ENCODE assay signal across 16 cellular contexts in the genomic region with DNA sequence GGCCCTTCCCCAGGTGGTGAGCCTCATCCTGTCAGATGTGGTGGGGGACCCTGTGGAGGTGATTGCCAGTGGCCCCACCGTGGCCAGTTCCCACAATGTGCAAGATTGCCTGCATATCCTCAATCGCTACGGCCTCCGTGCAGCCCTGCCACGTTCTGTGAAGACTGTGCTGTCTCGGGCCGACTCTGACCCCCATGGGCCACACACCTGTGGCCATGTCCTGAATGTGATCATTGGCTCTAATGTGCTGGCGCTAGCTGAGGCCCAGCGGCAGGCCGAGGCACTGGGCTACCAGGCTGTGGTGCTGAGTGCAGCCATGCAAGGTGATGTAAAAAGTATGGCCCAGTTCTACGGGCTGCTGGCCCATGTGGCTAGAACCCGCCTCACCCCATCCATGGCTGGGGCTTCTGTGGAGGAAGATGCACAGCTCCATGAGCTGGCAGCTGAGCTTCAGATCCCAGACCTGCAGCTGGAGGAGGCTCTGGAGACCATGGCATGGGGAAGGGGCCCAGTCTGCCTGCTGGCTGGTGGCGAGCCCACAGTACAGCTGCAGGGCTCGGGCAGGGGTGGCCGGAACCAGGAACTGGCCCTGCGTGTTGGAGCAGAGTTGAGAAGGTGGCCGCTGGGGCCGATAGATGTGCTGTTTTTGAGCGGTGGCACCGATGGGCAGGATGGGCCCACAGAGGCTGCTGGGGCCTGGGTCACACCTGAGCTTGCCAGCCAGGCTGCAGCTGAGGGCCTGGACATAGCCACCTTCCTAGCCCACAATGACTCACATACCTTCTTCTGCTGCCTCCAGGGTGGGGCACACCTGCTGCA. TPM values are rescaled to one million over a fixed set of nuclear protein-coding genes. Genes with fewer than 3 reads are reported as not detected.
DNase-seq lines count a peak whose midpoint lies in the region; ATAC-seq and TF ChIP-seq lines count a peak whose summit lies in the region.
"Had no signal": no experiment of that assay in that cellular context is flagged by ENCODE, and none has a peak within 500 bp of the region (broad histone marks: within the 10 kb centered on the region; RNA-seq: fewer than 3 reads in every experiment).

No MANE protein-coding gene starts in this region.

- H3K27me3 ChIP-seq in right cardiac atrium (ENCODE audit: control insufficient read depth, insufficient read depth) (no peaks in the 10 kb centered on the region), heart right ventricle (no peaks in the 10 kb centered on the region), duodenal mucosa (ENCODE audit: control insufficient read depth in 1 of 2, insufficient read depth in 2 of 2, low read length in 2 of 2) (no peaks in the 10 kb centered on the region), lower lobe of right lung (ENCODE audit: low read depth) (no peaks in the 10 kb centered on the region)

- WGBS in right cardiac atrium, result 94% methylated on average over 20 of the region's 20 CpGs
- 93 to 95% methylated on average over 20 of the region's 20 CpGs for WGBS in heart right ventricle, 2 donors

- no peak overlapping the region for H3K27ac ChIP-seq in right cardiac atrium (ENCODE audit: low read length)
- H3K27ac ChIP-seq in heart right ventricle, result no peak overlapping the region
- H3K27ac ChIP-seq in duodenal mucosa (ENCODE audit: low read depth, low read length), result no peak overlapping the region
- no peak overlapping the region for H3K27ac ChIP-seq in lower lobe of right lung
- H3K27ac ChIP-seq: PC-9 had no signal

- H3K4me1 Mint-ChIP-seq in stimulated activated naive B cell treated with anti-CD40 and anti-IgM and Interleukin-4, amounts not matched to agents 10 μg/mL and 1 μg/mL and 100 μg/mL, for 72 hours, result peaks cover 26 to 37% of the 10 kb centered on the region in 2 donors

- H3K9ac ChIP-seq in duodenal mucosa (ENCODE audit: low read depth in 1 of 2, low read length in 2 of 2), result peak overlapping the region; percentile 62 to 82

- H3K27ac Mint-ChIP-seq in stimulated activated naive B cell treated with anti-CD40 and anti-IgM and Interleukin-4, amounts not matched to agents 10 μg/mL and 1 μg/mL and 100 μg/mL, for 72 hours, result no peak overlapping the region

- DNase-seq in right cardiac atrium, result peak in 2 of 3 donors; percentile 11 to 42
- DNase-seq in heart right ventricle, result no peak
- peak; percentile 33 for DNase-seq in lower lobe of right lung
- no peak for DNase-seq in 8988T
- no peak for DNase-seq in stimulated activated naive B cell treated with anti-CD40 and anti-IgM and Interleukin-4, amounts not matched to agents 10 μg/mL and 1 μg/mL and 100 μg/mL, for 72 hours
- DNase-seq in activated naive CD4-positive, alpha-beta T cell treated with Interleukin-2 at 50 U/mL for 16 hours, result no peak
- DNase-seq in putamen (ENCODE audit: low spot score), result no peak
- DNase-seq: DMS153, MM.1S, NCI-H1092 treated with DMSO at 0.1 percent for 48 hours, NCI-H2081 treated with DMSO at 0.1 percent for 48 hours, NCI-H510A, NCI-H774, PC-9 had no signal

- intact Hi-C loops in right cardiac atrium (cut with DNase I), result loop anchor here in 3 of 4 donors (5.0 kb wide), 2 partner anchors 45 to 50 kb away; no protein-coding TSS in a partner anchor
- intact Hi-C loops in heart right ventricle (cut with DNase I), result loop anchor here in 4 of 10 donors (5.0 to 10.0 kb wide), 3 partner anchors 50 to 60 kb away; no protein-coding TSS in a partner anchor
- intact Hi-C loops in lower lobe of right lung (cut with DNase I), result no loop called here

- H3K9me3 ChIP-seq in right cardiac atrium (ENCODE audit: control insufficient read depth, low read length) (no peaks in the 10 kb centered on the region), heart right ventricle (no peaks in the 10 kb centered on the region), duodenal mucosa (ENCODE audit: control insufficient read depth in 1 of 2, low read length in 2 of 2) (no peaks in the 10 kb centered on the region), lower lobe of right lung (no peaks in the 10 kb centered on the region)

- ATAC-seq in right cardiac atrium (no peak), heart right ventricle (no peak), lower lobe of right lung (no peak)
- ATAC-seq in stimulated activated naive B cell treated with anti-CD40 and anti-IgM and Interleukin-4, amounts not matched to agents 10 μg/mL and 1 μg/mL and 100 μg/mL, for 72 hours (replicated peaks), result no peak

- peaks cover 4% of the 10 kb centered on the region for H3K4me1 ChIP-seq in right cardiac atrium (ENCODE audit: control insufficient read depth, insufficient read depth, low read length)
- peaks cover 0 to 16% (median 8%) of the 10 kb centered on the region in 9 donors for H3K4me1 ChIP-seq in heart right ventricle
- peaks cover 21 to 54% of the 10 kb centered on the region in 2 donors for H3K4me1 ChIP-seq in duodenal mucosa (ENCODE audit: control insufficient read depth in 1 of 2, insufficient read depth in 2 of 2, low read length in 2 of 2)
- H3K4me1 ChIP-seq in lower lobe of right lung, result peaks cover 11% of the 10 kb centered on the region

- TF ChIP-seq CTCF in heart right ventricle (IDR thresholded peaks at IDR 0.05), result no peak
- no peak for TF ChIP-seq CTCF in lower lobe of right lung (IDR thresholded peaks at IDR 0.05)

- no peak overlapping the region for H3K4me3 Mint-ChIP-seq in stimulated activated naive B cell treated with anti-CD40 and anti-IgM and Interleukin-4, amounts not matched to agents 10 μg/mL and 1 μg/mL and 100 μg/mL, for 72 hours
- H3K4me3 Mint-ChIP-seq: CD14-positive monocyte had no signal

- H3K36me3 ChIP-seq in heart right ventricle (peaks cover 0 to 51% (median 14%) of the 10 kb centered on the region in 9 donors), duodenal mucosa (ENCODE audit: control insufficient read depth in 1 of 2, insufficient read depth in 2 of 2, low read length in 2 of 2) (peaks cover 22 to 50% of the 10 kb centered on the region in 2 donors), lower lobe of right lung (peaks cover 36% of the 10 kb centered on the region)

- H3K4me3 ChIP-seq in right cardiac atrium (ENCODE audit: low read length) (no peak overlapping the region), heart right ventricle (no peak overlapping the region), duodenal mucosa (ENCODE audit: low read depth in 1 of 2, low read length in 2 of 2) (peak overlapping the region in 1 of 2 donors; percentile 81), lower lobe of right lung (no peak overlapping the region)
- H3K4me3 ChIP-seq: PC-9 had no signal

- no peaks in the 10 kb centered on the region for H3K27me3 Mint-ChIP-seq in stimulated activated naive B cell treated with anti-CD40 and anti-IgM and Interleukin-4, amounts not matched to agents 10 μg/mL and 1 μg/mL and 100 μg/mL, for 72 hours

- no peaks in the 10 kb centered on the region for H3K9me3 Mint-ChIP-seq in stimulated activated naive B cell treated with anti-CD40 and anti-IgM and Interleukin-4, amounts not matched to agents 10 μg/mL and 1 μg/mL and 100 μg/mL, for 72 hours
- H3K9me3 Mint-ChIP-seq: CD14-positive monocyte had no signal

- H3K36me3 Mint-ChIP-seq in stimulated activated naive B cell treated with anti-CD40 and anti-IgM and Interleukin-4, amounts not matched to agents 10 μg/mL and 1 μg/mL and 100 μg/mL, for 72 hours, result peaks cover 24 to 44% of the 10 kb centered on the region in 2 donors

RNA-seq across cellular contexts. Expression of a gene that starts 4.8 kb away (rescaled TPM):
- total RNA-seq in right cardiac atrium, result 1 to 10 TPM; 4.2 to 7.5 (median 6.3) TPM
- polyA plus RNA-seq in right cardiac atrium, result 8.1 TPM
- total RNA-seq in heart right ventricle, result 1 to 10 TPM; 4.3 to 9.2 (median 4.9) TPM
- polyA plus RNA-seq in heart right ventricle, result 1 to 10 TPM; 6.7 to 8.4 TPM
- total RNA-seq in lower lobe of right lung, result 9.5 TPM

RNA-seq across cellular contexts. Expression of a gene that starts 14.0 kb away (rescaled TPM):
- 10 to 100 TPM; 61.0 to 65.5 (median 63.2) TPM for total RNA-seq in right cardiac atrium
- 36.9 TPM for polyA plus RNA-seq in right cardiac atrium
- 10 to 100 TPM; 59.0 to 78.4 (median 71.6) TPM for total RNA-seq in heart right ventricle
- polyA plus RNA-seq in heart right ventricle, result 10 to 100 TPM; 19.3 to 33.5 TPM
- 60.2 TPM for total RNA-seq in lower lobe of right lung

RNA-seq across cellular contexts. Expression of a gene that starts 23.7 kb away (rescaled TPM):
- 1 to 10 TPM; 3.0 to 4.0 (median 3.7) TPM for total RNA-seq in right cardiac atrium
- 2.6 TPM for polyA plus RNA-seq in right cardiac atrium
- 1 to 10 TPM; 1.5 to 5.9 (median 2.8) TPM for total RNA-seq in heart right ventricle
- polyA plus RNA-seq in heart right ventricle, result 1 to 10 TPM in 1 of 2 donors, under 1 TPM in 1; 0.99 to 6.4 TPM
- total RNA-seq in lower lobe of right lung, result 16.4 TPM

RNA-seq across cellular contexts. Expression of a gene that starts 46.9 kb away (rescaled TPM):
- 10 to 100 TPM; 11.3 to 16.3 (median 14.7) TPM for total RNA-seq in right cardiac atrium
- polyA plus RNA-seq in right cardiac atrium, result 9.5 TPM
- total RNA-seq in heart right ventricle, result 10 to 100 TPM in 2 of 10 donors, 1 to 10 TPM in 8; 5.2 to 17.6 (median 7.9) TPM
- 10 to 100 TPM in 1 of 2 donors, 1 to 10 TPM in 1; 6.4 to 11.1 TPM for polyA plus RNA-seq in heart right ventricle
- total RNA-seq in lower lobe of right lung, result 53.4 TPM

RNA-seq across cellular contexts. Expression of a gene that starts 53.5 kb away (rescaled TPM):
- total RNA-seq in right cardiac atrium (10 to 100 TPM; 32.0 to 70.0 (median 45.0) TPM), heart right ventricle (100 to 1,000 TPM in 5 of 10 donors, 10 to 100 TPM in 5; 71.5 to 148 (median 99.1) TPM), lower lobe of right lung (62.2 TPM)
- polyA plus RNA-seq in right cardiac atrium (56.5 TPM), heart right ventricle (10 to 100 TPM; 44.7 to 62.8 TPM)

Comparison
In these comparisons a context has a peak if more than half of its experiments do, and no peak if none do; other contexts are left out.
1. DNase-seq: peak in right cardiac atrium (2 of 3) and lower lobe of right lung (single experiment); none in heart right ventricle (0 of 2), 8988T (single experiment), stimulated activated naive B cell treated with anti-CD40 and anti-IgM and Interleukin-4, amounts not matched to agents 10 μg/mL and 1 μg/mL and 100 μg/mL, for 72 hours (single experiment), activated naive CD4-positive, alpha-beta T cell treated with Interleukin-2 at 50 U/mL for 16 hours (single experiment) and putamen (single experiment).